Comparison of ENCODE assay signal across 1 cellular context in genomic region chr6:39226606-39227300, GRCh38.
TF ChIP-seq lines count a peak whose summit lies in the region.

No MANE protein-coding gene starts in this region.

TF ChIP-seq in WTC11, 78 proteins besides CTCF, POLR2A, EP300 and RAD21 (continued from another document):
- TF ChIP-seq, protein P1, sequence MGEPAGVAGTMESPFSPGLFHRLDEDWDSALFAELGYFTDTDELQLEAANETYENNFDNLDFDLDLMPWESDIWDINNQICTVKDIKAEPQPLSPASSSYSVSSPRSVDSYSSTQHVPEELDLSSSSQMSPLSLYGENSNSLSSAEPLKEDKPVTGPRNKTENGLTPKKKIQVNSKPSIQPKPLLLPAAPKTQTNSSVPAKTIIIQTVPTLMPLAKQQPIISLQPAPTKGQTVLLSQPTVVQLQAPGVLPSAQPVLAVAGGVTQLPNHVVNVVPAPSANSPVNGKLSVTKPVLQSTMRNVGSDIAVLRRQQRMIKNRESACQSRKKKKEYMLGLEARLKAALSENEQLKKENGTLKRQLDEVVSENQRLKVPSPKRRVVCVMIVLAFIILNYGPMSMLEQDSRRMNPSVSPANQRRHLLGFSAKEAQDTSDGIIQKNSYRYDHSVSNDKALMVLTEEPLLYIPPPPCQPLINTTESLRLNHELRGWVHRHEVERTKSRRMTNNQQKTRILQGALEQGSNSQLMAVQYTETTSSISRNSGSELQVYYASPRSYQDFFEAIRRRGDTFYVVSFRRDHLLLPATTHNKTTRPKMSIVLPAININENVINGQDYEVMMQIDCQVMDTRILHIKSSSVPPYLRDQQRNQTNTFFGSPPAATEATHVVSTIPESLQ (CRISPR knock-in tag; IDR thresholded peaks at IDR 0.05), result no peak
- TF ChIP-seq, protein P2, sequence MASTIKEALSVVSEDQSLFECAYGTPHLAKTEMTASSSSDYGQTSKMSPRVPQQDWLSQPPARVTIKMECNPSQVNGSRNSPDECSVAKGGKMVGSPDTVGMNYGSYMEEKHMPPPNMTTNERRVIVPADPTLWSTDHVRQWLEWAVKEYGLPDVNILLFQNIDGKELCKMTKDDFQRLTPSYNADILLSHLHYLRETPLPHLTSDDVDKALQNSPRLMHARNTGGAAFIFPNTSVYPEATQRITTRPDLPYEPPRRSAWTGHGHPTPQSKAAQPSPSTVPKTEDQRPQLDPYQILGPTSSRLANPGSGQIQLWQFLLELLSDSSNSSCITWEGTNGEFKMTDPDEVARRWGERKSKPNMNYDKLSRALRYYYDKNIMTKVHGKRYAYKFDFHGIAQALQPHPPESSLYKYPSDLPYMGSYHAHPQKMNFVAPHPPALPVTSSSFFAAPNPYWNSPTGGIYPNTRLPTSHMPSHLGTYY (CRISPR knock-in tag; IDR thresholded peaks at IDR 0.05), result no peak
- no peak for TF ChIP-seq RELA (CRISPR knock-in tag; IDR thresholded peaks at IDR 0.05; ENCODE audit: borderline replicate concordance)
- no peak for TF ChIP-seq TCF7 (CRISPR knock-in tag; IDR thresholded peaks at IDR 0.05; ENCODE audit: low read depth)
- TF ChIP-seq RORB (CRISPR knock-in tag; IDR thresholded peaks at IDR 0.05), result no peak
- TF ChIP-seq ELF4 (CRISPR knock-in tag; IDR thresholded peaks at IDR 0.05; ENCODE audit: low read depth), result no peak
- TF ChIP-seq, protein P3, sequence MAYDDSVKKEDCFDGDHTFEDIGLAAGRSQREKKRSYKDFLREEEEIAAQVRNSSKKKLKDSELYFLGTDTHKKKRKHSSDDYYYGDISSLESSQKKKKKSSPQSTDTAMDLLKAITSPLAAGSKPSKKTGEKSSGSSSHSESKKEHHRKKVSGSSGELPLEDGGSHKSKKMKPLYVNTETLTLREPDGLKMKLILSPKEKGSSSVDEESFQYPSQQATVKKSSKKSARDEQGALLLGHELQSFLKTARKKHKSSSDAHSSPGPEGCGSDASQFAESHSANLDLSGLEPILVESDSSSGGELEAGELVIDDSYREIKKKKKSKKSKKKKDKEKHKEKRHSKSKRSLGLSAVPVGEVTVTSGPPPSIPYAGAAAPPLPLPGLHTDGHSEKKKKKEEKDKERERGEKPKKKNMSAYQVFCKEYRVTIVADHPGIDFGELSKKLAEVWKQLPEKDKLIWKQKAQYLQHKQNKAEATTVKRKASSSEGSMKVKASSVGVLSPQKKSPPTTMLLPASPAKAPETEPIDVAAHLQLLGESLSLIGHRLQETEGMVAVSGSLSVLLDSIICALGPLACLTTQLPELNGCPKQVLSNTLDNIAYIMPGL (CRISPR knock-in tag; IDR thresholded peaks at IDR 0.05), result no peak
- no peak for TF ChIP-seq E2F1 (CRISPR knock-in tag; IDR thresholded peaks at IDR 0.05)
- no peak for TF ChIP-seq FOXJ3 (CRISPR knock-in tag; IDR thresholded peaks at IDR 0.05; ENCODE audit: borderline replicate concordance)
- TF ChIP-seq FOXK1 (CRISPR knock-in tag; IDR thresholded peaks at IDR 0.05), result no peak
- TF ChIP-seq, protein P4, sequence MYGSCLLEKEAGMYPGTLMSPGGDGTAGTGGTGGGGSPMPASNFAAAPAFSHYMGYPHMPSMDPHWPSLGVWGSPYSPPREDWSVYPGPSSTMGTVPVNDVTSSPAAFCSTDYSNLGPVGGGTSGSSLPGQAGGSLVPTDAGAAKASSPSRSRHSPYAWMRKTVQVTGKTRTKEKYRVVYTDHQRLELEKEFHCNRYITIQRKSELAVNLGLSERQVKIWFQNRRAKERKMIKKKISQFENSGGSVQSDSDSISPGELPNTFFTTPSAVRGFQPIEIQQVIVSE (CRISPR knock-in tag; IDR thresholded peaks at IDR 0.05; ENCODE audit: borderline replicate concordance), result no peak
- TF ChIP-seq SMAD4 (CRISPR knock-in tag; IDR thresholded peaks at IDR 0.05), result no peak
- TF ChIP-seq ZNF317 (CRISPR knock-in tag; IDR thresholded peaks at IDR 0.05; ENCODE audit: borderline replicate concordance, low read depth), result no peak
